In the genomic region with DNA sequence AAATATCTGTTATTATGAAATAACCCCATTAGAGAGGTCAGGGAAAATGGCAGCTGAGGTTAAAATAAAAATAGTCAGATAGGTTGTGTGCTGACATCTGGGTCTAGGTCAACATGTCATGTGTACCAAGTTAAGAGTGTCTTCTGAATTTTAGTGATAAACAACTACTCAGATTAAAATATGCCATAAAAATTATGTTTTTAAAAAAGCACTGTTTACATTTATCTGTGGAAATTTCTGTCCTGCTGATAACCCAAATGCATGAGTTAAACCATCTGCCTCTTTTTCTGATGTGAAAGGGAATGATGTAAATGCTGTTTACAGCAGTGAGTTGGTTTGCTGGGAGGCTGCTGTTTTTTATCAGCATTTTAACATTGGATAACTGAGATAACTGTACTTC, we compare ENCODE assay signal across 2 cellular contexts.
TF ChIP-seq lines count a peak whose summit lies in the region.

No MANE protein-coding gene starts in this region.

TF ChIP-seq in liver, 16 proteins besides CTCF, POLR2A, EP300 and RAD21 (continued from another document):
- TF ChIP-seq, protein P1, sequence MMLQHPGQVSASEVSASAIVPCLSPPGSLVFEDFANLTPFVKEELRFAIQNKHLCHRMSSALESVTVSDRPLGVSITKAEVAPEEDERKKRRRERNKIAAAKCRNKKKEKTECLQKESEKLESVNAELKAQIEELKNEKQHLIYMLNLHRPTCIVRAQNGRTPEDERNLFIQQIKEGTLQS (IDR thresholded peaks at IDR 0.05) = no peak
- TF ChIP-seq YY1 (IDR thresholded peaks at IDR 0.05) (no peak), GABPA (IDR thresholded peaks at IDR 0.05 in 1 of 2, conservative IDR thresholded peaks at IDR 0.05 in 1 of 2) (no peak), NR2F2 (IDR thresholded peaks at IDR 0.05) (peak; percentile 99), SP1 (IDR thresholded peaks at IDR 0.05) (no peak), HNF4G (IDR thresholded peaks at IDR 0.05) (no peak), RXRA (IDR thresholded peaks at IDR 0.05) (peak in 1 of 2 donors; percentile 33), FOXA1 (IDR thresholded peaks at IDR 0.05) (no peak), HNF4A (conservative IDR thresholded peaks at IDR 0.05) (no peak)
- TF ChIP-seq, protein P2, sequence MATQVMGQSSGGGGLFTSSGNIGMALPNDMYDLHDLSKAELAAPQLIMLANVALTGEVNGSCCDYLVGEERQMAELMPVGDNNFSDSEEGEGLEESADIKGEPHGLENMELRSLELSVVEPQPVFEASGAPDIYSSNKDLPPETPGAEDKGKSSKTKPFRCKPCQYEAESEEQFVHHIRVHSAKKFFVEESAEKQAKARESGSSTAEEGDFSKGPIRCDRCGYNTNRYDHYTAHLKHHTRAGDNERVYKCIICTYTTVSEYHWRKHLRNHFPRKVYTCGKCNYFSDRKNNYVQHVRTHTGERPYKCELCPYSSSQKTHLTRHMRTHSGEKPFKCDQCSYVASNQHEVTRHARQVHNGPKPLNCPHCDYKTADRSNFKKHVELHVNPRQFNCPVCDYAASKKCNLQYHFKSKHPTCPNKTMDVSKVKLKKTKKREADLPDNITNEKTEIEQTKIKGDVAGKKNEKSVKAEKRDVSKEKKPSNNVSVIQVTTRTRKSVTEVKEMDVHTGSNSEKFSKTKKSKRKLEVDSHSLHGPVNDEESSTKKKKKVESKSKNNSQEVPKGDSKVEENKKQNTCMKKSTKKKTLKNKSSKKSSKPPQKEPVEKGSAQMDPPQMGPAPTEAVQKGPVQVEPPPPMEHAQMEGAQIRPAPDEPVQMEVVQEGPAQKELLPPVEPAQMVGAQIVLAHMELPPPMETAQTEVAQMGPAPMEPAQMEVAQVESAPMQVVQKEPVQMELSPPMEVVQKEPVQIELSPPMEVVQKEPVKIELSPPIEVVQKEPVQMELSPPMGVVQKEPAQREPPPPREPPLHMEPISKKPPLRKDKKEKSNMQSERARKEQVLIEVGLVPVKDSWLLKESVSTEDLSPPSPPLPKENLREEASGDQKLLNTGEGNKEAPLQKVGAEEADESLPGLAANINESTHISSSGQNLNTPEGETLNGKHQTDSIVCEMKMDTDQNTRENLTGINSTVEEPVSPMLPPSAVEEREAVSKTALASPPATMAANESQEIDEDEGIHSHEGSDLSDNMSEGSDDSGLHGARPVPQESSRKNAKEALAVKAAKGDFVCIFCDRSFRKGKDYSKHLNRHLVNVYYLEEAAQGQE (IDR thresholded peaks at IDR 0.05) = no peak

TF ChIP-seq in HepG2, 621 proteins besides CTCF, POLR2A, EP300 and RAD21 (continued from another document):
- TF ChIP-seq, protein P3, sequence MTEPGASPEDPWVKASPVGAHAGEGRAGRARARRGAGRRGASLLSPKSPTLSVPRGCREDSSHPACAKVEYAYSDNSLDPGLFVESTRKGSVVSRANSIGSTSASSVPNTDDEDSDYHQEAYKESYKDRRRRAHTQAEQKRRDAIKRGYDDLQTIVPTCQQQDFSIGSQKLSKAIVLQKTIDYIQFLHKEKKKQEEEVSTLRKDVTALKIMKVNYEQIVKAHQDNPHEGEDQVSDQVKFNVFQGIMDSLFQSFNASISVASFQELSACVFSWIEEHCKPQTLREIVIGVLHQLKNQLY (CRISPR knock-in tag; IDR thresholded peaks at IDR 0.05) = no peak
- TF ChIP-seq, protein P4, sequence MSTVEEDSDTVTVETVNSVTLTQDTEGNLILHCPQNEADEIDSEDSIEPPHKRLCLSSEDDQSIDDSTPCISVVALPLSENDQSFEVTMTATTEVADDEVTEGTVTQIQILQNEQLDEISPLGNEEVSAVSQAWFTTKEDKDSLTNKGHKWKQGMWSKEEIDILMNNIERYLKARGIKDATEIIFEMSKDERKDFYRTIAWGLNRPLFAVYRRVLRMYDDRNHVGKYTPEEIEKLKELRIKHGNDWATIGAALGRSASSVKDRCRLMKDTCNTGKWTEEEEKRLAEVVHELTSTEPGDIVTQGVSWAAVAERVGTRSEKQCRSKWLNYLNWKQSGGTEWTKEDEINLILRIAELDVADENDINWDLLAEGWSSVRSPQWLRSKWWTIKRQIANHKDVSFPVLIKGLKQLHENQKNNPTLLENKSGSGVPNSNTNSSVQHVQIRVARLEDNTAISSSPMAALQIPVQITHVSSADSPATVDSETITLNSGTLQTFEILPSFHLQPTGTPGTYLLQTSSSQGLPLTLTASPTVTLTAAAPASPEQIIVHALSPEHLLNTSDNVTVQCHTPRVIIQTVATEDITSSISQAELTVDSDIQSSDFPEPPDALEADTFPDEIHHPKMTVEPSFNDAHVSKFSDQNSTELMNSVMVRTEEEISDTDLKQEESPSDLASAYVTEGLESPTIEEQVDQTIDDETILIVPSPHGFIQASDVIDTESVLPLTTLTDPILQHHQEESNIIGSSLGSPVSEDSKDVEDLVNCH (CRISPR knock-in tag; IDR thresholded peaks at IDR 0.05) = no peak
- TF ChIP-seq TARDBP (CRISPR knock-in tag; IDR thresholded peaks at IDR 0.05) (no peak), GPN1 (CRISPR knock-in tag; IDR thresholded peaks at IDR 0.05; ENCODE audit: borderline replicate concordance) (no peak)
- TF ChIP-seq, protein P5, sequence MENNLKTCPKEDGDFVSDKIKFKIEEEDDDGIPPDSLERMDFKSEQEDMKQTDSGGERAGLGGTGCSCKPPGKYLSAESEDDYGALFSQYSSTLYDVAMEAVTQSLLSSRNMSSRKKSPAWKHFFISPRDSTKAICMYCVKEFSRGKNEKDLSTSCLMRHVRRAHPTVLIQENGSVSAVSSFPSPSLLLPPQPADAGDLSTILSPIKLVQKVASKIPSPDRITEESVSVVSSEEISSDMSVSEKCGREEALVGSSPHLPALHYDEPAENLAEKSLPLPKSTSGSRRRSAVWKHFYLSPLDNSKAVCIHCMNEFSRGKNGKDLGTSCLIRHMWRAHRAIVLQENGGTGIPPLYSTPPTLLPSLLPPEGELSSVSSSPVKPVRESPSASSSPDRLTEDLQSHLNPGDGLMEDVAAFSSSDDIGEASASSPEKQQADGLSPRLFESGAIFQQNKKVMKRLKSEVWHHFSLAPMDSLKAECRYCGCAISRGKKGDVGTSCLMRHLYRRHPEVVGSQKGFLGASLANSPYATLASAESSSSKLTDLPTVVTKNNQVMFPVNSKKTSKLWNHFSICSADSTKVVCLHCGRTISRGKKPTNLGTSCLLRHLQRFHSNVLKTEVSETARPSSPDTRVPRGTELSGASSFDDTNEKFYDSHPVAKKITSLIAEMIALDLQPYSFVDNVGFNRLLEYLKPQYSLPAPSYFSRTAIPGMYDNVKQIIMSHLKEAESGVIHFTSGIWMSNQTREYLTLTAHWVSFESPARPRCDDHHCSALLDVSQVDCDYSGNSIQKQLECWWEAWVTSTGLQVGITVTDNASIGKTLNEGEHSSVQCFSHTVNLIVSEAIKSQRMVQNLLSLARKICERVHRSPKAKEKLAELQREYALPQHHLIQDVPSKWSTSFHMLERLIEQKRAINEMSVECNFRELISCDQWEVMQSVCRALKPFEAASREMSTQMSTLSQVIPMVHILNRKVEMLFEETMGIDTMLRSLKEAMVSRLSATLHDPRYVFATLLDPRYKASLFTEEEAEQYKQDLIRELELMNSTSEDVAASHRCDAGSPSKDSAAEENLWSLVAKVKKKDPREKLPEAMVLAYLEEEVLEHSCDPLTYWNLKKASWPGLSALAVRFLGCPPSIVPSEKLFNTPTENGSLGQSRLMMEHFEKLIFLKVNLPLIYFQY (CRISPR knock-in tag; IDR thresholded peaks at IDR 0.05; ENCODE audit: borderline replicate concordance) = no peak
TF ChIP-seq in HepG2: peak in this region for 0.
